ENCODE assay signal across 8 cellular contexts in the genomic region with DNA sequence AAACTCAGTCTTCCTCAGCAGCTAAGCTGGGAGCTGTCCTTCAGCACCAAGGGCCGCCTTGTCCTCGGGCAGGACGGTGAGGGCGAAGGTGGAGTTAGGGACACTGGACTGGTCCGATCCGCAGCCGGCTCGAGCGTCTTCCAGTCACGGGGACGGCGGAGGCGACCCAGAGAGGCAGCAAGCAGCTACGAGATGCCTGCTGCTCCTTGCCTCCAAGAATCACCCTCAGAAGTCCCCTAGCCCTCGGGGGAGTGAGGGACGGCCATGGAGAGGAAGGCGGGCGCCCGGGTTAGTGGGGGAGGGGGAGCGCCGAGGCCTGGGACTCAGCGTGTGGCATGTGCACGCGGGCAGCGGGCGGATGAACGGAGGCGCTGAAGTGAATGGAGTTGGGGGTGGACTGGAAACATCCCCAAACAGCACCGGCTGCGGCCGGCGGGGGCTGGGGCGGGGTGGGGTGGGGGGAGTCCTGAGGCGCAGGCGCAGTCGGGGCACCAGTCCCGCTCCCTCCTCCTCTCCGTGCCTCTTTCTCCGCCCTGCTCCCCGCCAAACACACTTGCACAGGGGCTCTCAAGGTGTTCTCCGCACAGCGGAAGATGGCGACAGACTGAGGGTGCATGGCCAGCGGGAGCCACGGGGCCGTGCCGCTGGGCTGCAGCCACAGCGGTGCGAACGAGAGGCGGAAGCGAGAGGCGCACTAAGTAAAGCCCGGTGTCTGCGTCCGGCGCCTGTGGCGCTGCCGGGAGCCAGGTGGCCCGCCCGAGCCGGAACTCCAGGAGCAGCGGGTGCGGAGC. TPM values are rescaled to one million over a fixed set of nuclear protein-coding genes. Genes with fewer than 3 reads are reported as not detected.
DNase-seq lines count a peak whose midpoint lies in the region; ATAC-seq and TF ChIP-seq lines count a peak whose summit lies in the region.

A gene (plus strand): TSS at position 492 of the 791 bp plus-strand sequence. CDS start 957 bp downstream, outside the sequence.

- intact Hi-C loops in esophagus muscularis mucosa (cut with DNase I) = no loop called here

- 44% methylated on average over 36 of the region's 64 CpGs for WGBS in esophagus muscularis mucosa
- under 1% methylated on average over 64 of the region's 64 CpGs for WGBS in thymus

- peak within 1 kb of the TSS in 3 of 4 donors; percentile 35 to 48 (median 46) for H3K27ac ChIP-seq in esophagus muscularis mucosa (replicated peaks in 1 of 4)
- no peak within 1 kb of the TSS for H3K27ac ChIP-seq in mucosa of rectum (ENCODE audit: low read depth in 2 of 2, low read length in 2 of 2)
- no peak within 1 kb of the TSS for H3K27ac ChIP-seq in thymus (ENCODE audit: low read depth)

- H3K36me3 ChIP-seq in esophagus muscularis mucosa (no peaks in the 10 kb centered on the region), mucosa of rectum (ENCODE audit: control insufficient read depth in 2 of 2, insufficient read depth in 2 of 2, low read length in 2 of 2) (no peaks in the 10 kb centered on the region), thymus (ENCODE audit: control insufficient read depth, insufficient read depth) (no peaks in the 10 kb centered on the region)

- in situ Hi-C loops in GM13977 (cut with MboI; ENCODE audit: low pct_unique_long_range_greater_than_20kb, low sequenced_read_pairs, unreplicated experiment) = no loop called here

- no peak for TF ChIP-seq POLR2A in esophagus muscularis mucosa (IDR thresholded peaks at IDR 0.05; ENCODE audit: low read depth)

- H3K4me1 ChIP-seq in esophagus muscularis mucosa (peaks cover 0 to 18% (median 12%) of the 10 kb centered on the region in 4 donors), mucosa of rectum (ENCODE audit: control insufficient read depth in 2 of 2, insufficient read depth in 2 of 2, low read length in 2 of 2) (no peaks in the 10 kb centered on the region), thymus (ENCODE audit: control insufficient read depth, insufficient read depth, low read length) (no peaks in the 10 kb centered on the region)

- TF ChIP-seq EP300 in esophagus muscularis mucosa (IDR thresholded peaks at IDR 0.05) = no peak

- H3K27me3 ChIP-seq in esophagus muscularis mucosa = peaks cover 0 to 35% (median 14%) of the 10 kb centered on the region in 4 donors
- H3K27me3 ChIP-seq in mucosa of rectum (ENCODE audit: control insufficient read depth in 2 of 2, insufficient read depth in 2 of 2, low read length in 2 of 2) = peaks cover 20 to 33% of the 10 kb centered on the region in 2 donors
- H3K27me3 ChIP-seq in thymus (ENCODE audit: control insufficient read depth, insufficient read depth) = peaks cover 19% of the 10 kb centered on the region

- no peak within 1 kb of the TSS for H3K9ac ChIP-seq in mucosa of rectum (ENCODE audit: low read depth in 1 of 2, low read length in 2 of 2)

- no peak for ATAC-seq in HG03521 (IDR thresholded peaks at IDR 0.05; ENCODE audit: unreplicated experiment)

- DNase-seq in GM13977 (ENCODE audit: low spot score) (peak; percentile 55), NCI-H146 treated with DMSO at 0.1 percent for 48 hours (lab: John Stamatoyannopoulos, UW; ENCODE audit: unreplicated experiment) (peak; percentile 62), esophagus muscularis mucosa (ENCODE audit: extremely low spot score) (no peak), HuH-7 (ENCODE audit: low spot score) (no peak)
- DNase-seq in activated CD4-positive, alpha-beta T cell treated with anti-CD3 and anti-CD28 coated beads, Interleukin-2, amount 50 U/mL, for 4 hours = peak; percentile 8 to 12

- H3K4me3 ChIP-seq in esophagus muscularis mucosa (peak within 1 kb of the TSS; percentile 55 to 63 (median 58)), mucosa of rectum (ENCODE audit: low read length in 2 of 2) (peak within 1 kb of the TSS; percentile 52 to 53), thymus (ENCODE audit: low read length) (peak within 1 kb of the TSS; percentile 15)

- TF ChIP-seq CTCF in GM13977 (IDR thresholded peaks at IDR 0.05; ENCODE audit: extremely low read depth, insufficient read depth, missing control alignments) (no peak), esophagus muscularis mucosa (IDR thresholded peaks at IDR 0.05) (no peak)

- H3K9me3 ChIP-seq in esophagus muscularis mucosa (no peaks in the 10 kb centered on the region), mucosa of rectum (ENCODE audit: control insufficient read depth in 2 of 2, low read length in 2 of 2) (no peaks in the 10 kb centered on the region), thymus (ENCODE audit: control insufficient read depth) (no peaks in the 10 kb centered on the region)

RNA-seq across cellular contexts. Expression of the gene that starts here (rescaled TPM):
- under 1 TPM in 3 of 4 donors, not detected in 1; 0.17 to 0.84 (median 0.63) TPM for total RNA-seq in esophagus muscularis mucosa
- 0.14 TPM for polyA plus RNA-seq in thymus

Comparison
In these comparisons a context has a peak if more than half of its experiments do, and no peak if none do; other contexts are left out.
1. DNase-seq: peak in GM13977 (single experiment), NCI-H146 treated with DMSO at 0.1 percent for 48 hours (single experiment) and activated CD4-positive, alpha-beta T cell treated with anti-CD3 and anti-CD28 coated beads, Interleukin-2, amount 50 U/mL, for 4 hours (2 of 2); none in esophagus muscularis mucosa (single experiment) and HuH-7 (single experiment).
2. H3K27ac ChIP-seq: peak in esophagus muscularis mucosa (3 of 4); none in mucosa of rectum (0 of 2) and thymus (single experiment).
3. Peak in every context shown above with its lines, with median percentiles within 50 percentile points of each other: H3K4me3 ChIP-seq.